In genomic region chr22:37501176-37501609, GRCh38 we compare ENCODE assay signal across 1 cellular context.
TF ChIP-seq lines count a peak whose summit lies in the region.

No MANE protein-coding gene starts in this region.

TF ChIP-seq in HepG2, 621 proteins besides CTCF, POLR2A, EP300 and RAD21 (continues in another document):
- 0 out of 2 replicates have a peak, but pooled peaks have one; percentile 36 for TF ChIP-seq ZNF780A (CRISPR knock-in tag; IDR thresholded peaks at IDR 0.05)
- no peak for TF ChIP-seq SAP130 (CRISPR knock-in tag; IDR thresholded peaks at IDR 0.05; ENCODE audit: low read depth)
- peak; percentile 15 for TF ChIP-seq HNRNPLL (IDR thresholded peaks at IDR 0.05; ENCODE audit: low read depth, low read length, poor library complexity, severe bottlenecking)
- TF ChIP-seq PTBP1 (IDR thresholded peaks at IDR 0.05; ENCODE audit: low read depth, low read length, poor library complexity, severe bottlenecking): peak; percentile 54
- TF ChIP-seq ZNF296 (CRISPR knock-in tag; conservative IDR thresholded peaks at IDR 0.05): 0 out of 2 replicates have a peak, but pooled peaks have one; percentile 50
- 0 out of 2 replicates have a peak, but pooled peaks have one; percentile 15 for TF ChIP-seq ZNF766 (CRISPR knock-in tag; IDR thresholded peaks at IDR 0.05; ENCODE audit: borderline replicate concordance)
- no peak; the same call in 1 of the 2 replicates for TF ChIP-seq CBFB (CRISPR knock-in tag; IDR thresholded peaks at IDR 0.05)
- TF ChIP-seq ZNF883 (CRISPR knock-in tag; IDR thresholded peaks at IDR 0.05; ENCODE audit: not compliant biosample characterization): peak; percentile 7
- TF ChIP-seq CSRNP1 (CRISPR knock-in tag; IDR thresholded peaks at IDR 0.05): peak; percentile 15; the same call in 1 of the 2 replicates
- TF ChIP-seq ZFAT (CRISPR knock-in tag; conservative IDR thresholded peaks at IDR 0.05): no peak
- TF ChIP-seq, protein P1, sequence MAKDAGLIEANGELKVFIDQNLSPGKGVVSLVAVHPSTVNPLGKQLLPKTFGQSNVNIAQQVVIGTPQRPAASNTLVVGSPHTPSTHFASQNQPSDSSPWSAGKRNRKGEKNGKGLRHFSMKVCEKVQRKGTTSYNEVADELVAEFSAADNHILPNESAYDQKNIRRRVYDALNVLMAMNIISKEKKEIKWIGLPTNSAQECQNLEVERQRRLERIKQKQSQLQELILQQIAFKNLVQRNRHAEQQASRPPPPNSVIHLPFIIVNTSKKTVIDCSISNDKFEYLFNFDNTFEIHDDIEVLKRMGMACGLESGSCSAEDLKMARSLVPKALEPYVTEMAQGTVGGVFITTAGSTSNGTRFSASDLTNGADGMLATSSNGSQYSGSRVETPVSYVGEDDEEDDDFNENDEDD (CRISPR knock-in tag; IDR thresholded peaks at IDR 0.05; ENCODE audit: borderline replicate concordance): no peak
- TF ChIP-seq ARHGAP35 (CRISPR knock-in tag; IDR thresholded peaks at IDR 0.05; ENCODE audit: borderline replicate concordance): 0 out of 2 replicates have a peak, but pooled peaks have one; percentile 23
- TF ChIP-seq ZNF605 (CRISPR knock-in tag; IDR thresholded peaks at IDR 0.05): no peak
- TF ChIP-seq, protein P2, sequence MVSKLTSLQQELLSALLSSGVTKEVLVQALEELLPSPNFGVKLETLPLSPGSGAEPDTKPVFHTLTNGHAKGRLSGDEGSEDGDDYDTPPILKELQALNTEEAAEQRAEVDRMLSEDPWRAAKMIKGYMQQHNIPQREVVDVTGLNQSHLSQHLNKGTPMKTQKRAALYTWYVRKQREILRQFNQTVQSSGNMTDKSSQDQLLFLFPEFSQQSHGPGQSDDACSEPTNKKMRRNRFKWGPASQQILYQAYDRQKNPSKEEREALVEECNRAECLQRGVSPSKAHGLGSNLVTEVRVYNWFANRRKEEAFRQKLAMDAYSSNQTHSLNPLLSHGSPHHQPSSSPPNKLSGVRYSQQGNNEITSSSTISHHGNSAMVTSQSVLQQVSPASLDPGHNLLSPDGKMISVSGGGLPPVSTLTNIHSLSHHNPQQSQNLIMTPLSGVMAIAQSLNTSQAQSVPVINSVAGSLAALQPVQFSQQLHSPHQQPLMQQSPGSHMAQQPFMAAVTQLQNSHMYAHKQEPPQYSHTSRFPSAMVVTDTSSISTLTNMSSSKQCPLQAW (CRISPR knock-in tag; IDR thresholded peaks at IDR 0.05): no peak
- TF ChIP-seq ZNF550 (CRISPR knock-in tag; IDR thresholded peaks at IDR 0.05; ENCODE audit: borderline replicate concordance): no peak
- no peak for TF ChIP-seq ELF4 (CRISPR knock-in tag; IDR thresholded peaks at IDR 0.05; ENCODE audit: borderline replicate concordance)
- no peak for TF ChIP-seq SSRP1 (CRISPR knock-in tag; IDR thresholded peaks at IDR 0.05)
- no peak for TF ChIP-seq ZNF337 (CRISPR knock-in tag; IDR thresholded peaks at IDR 0.05; ENCODE audit: borderline replicate concordance, low read depth)
- TF ChIP-seq ZNF512 (CRISPR knock-in tag; IDR thresholded peaks at IDR 0.05): peak; percentile 72; the same call in 1 of the 2 replicates
- TF ChIP-seq ZNF510 (CRISPR knock-in tag; IDR thresholded peaks at IDR 0.05; ENCODE audit: low read depth): no peak
- 0 out of 2 replicates have a peak, but pooled peaks have one; percentile 11 for TF ChIP-seq ZNF234 (CRISPR knock-in tag; conservative IDR thresholded peaks at IDR 0.05)
- TF ChIP-seq ZNF660 (CRISPR knock-in tag; IDR thresholded peaks at IDR 0.05; ENCODE audit: borderline replicate concordance, low read depth): no peak
- no peak for TF ChIP-seq CHD4 (IDR thresholded peaks at IDR 0.05; ENCODE audit: borderline replicate concordance, low read length)
- peak; percentile 99; the same call in 1 of the 2 replicates for TF ChIP-seq ZNF768 (CRISPR knock-in tag; IDR thresholded peaks at IDR 0.05)
- TF ChIP-seq ZNF687 (CRISPR knock-in tag; IDR thresholded peaks at IDR 0.05): peak; percentile 84
- TF ChIP-seq RBFOX2 (IDR thresholded peaks at IDR 0.05; ENCODE audit: low read depth, low read length): peak; percentile 66
- no peak for TF ChIP-seq WIZ (CRISPR knock-in tag; IDR thresholded peaks at IDR 0.05)
- no peak; the same call in 1 of the 2 replicates for TF ChIP-seq RFX3 (CRISPR knock-in tag; IDR thresholded peaks at IDR 0.05)
- TF ChIP-seq, protein P3, sequence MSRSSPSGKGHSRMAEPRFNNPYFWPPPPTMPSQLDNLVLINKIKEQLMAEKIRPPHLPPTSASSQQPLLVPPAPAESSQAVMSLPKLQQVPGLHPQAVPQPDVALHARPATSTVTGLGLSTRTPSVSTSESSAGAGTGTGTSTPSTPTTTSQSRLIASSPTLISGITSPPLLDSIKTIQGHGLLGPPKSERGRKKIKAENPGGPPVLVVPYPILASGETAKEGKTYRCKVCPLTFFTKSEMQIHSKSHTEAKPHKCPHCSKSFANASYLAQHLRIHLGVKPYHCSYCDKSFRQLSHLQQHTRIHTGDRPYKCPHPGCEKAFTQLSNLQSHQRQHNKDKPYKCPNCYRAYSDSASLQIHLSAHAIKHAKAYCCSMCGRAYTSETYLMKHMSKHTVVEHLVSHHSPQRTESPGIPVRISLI (CRISPR knock-in tag; IDR thresholded peaks at IDR 0.05; ENCODE audit: borderline replicate concordance): peak; percentile 12; the same call in 1 of the 2 replicates
- TF ChIP-seq ZBTB21 (CRISPR knock-in tag; IDR thresholded peaks at IDR 0.05): no peak; the same call in 1 of the 2 replicates
- no peak for TF ChIP-seq FOXA3 (CRISPR knock-in tag; IDR thresholded peaks at IDR 0.05)
- no peak for TF ChIP-seq ARNT2 (CRISPR knock-in tag; IDR thresholded peaks at IDR 0.05; ENCODE audit: low read depth)
- TF ChIP-seq ZNF761 (CRISPR knock-in tag; conservative IDR thresholded peaks at IDR 0.05): no peak
- no peak for TF ChIP-seq TEAD3 (CRISPR knock-in tag; optimal IDR thresholded peaks at IDR 0.05; ENCODE audit: borderline replicate concordance)
- TF ChIP-seq ZNF460 (CRISPR knock-in tag; IDR thresholded peaks at IDR 0.05; ENCODE audit: borderline replicate concordance): no peak
- peak; percentile 35; the same call in 1 of the 2 replicates for TF ChIP-seq ETV5 (CRISPR knock-in tag; IDR thresholded peaks at IDR 0.05; ENCODE audit: borderline replicate concordance)
- TF ChIP-seq XRCC5 (optimal IDR thresholded peaks at IDR 0.05; ENCODE audit: low read length): peak; percentile 9
- 0 out of 4 replicates have a peak, but pooled peaks of 1 of the 2 experiments have one; percentile 31 for TF ChIP-seq KLF16 (CRISPR knock-in tag; IDR thresholded peaks at IDR 0.05)
- TF ChIP-seq, protein P4, sequence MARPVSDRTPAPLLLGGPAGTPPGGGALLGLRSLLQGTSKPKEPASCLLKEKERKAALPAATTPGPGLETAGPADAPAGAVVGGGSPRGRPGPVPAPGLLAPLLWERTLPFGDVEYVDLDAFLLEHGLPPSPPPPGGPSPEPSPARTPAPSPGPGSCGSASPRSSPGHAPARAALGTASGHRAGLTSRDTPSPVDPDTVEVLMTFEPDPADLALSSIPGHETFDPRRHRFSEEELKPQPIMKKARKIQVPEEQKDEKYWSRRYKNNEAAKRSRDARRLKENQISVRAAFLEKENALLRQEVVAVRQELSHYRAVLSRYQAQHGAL (CRISPR knock-in tag; IDR thresholded peaks at IDR 0.05; ENCODE audit: not compliant biosample characterization): no peak
- TF ChIP-seq ZNF567 (CRISPR knock-in tag; IDR thresholded peaks at IDR 0.05; ENCODE audit: borderline replicate concordance): peak; percentile 77; the same call in 1 of the 2 replicates
- 0 out of 2 replicates have a peak, but pooled peaks have one; percentile 40 for TF ChIP-seq ATF6 (CRISPR knock-in tag; conservative IDR thresholded peaks at IDR 0.05)
- no peak for TF ChIP-seq SCMH1 (CRISPR knock-in tag; IDR thresholded peaks at IDR 0.05; ENCODE audit: borderline replicate concordance)
- peak; percentile 8; the same call in 1 of the 2 replicates for TF ChIP-seq TOPORS (CRISPR knock-in tag; IDR thresholded peaks at IDR 0.05)
- TF ChIP-seq RNF2 (conservative IDR thresholded peaks at IDR 0.05; ENCODE audit: low read depth): no peak
- no peak for TF ChIP-seq SP140L (CRISPR knock-in tag; IDR thresholded peaks at IDR 0.05; ENCODE audit: borderline replicate concordance)
- TF ChIP-seq ZNF513 (CRISPR knock-in tag; conservative IDR thresholded peaks at IDR 0.05): no peak
- TF ChIP-seq HMG20A (CRISPR knock-in tag; IDR thresholded peaks at IDR 0.05; ENCODE audit: borderline replicate concordance): no peak
- no peak for TF ChIP-seq JUNB (CRISPR knock-in tag; IDR thresholded peaks at IDR 0.05; ENCODE audit: borderline replicate concordance)
- peak; percentile 55 for TF ChIP-seq AGO2 (optimal IDR thresholded peaks at IDR 0.05; ENCODE audit: low read depth, low read length)
- no peak for TF ChIP-seq PPARG (CRISPR knock-in tag; conservative IDR thresholded peaks at IDR 0.05)
- 0 out of 2 replicates have a peak, but pooled peaks have one; percentile 4 for TF ChIP-seq ZBTB38 (CRISPR knock-in tag; IDR thresholded peaks at IDR 0.05)
- 0 out of 2 replicates have a peak, but pooled peaks have one; percentile 61 for TF ChIP-seq ZNF589 (CRISPR knock-in tag; conservative IDR thresholded peaks at IDR 0.05)
- 0 out of 2 replicates have a peak, but pooled peaks have one; percentile 30 for TF ChIP-seq TBP (CRISPR knock-in tag; IDR thresholded peaks at IDR 0.05)
- TF ChIP-seq JUN (CRISPR knock-in tag; IDR thresholded peaks at IDR 0.05): no peak
